1 cellular context compared by ENCODE assay signal in the genomic region with DNA sequence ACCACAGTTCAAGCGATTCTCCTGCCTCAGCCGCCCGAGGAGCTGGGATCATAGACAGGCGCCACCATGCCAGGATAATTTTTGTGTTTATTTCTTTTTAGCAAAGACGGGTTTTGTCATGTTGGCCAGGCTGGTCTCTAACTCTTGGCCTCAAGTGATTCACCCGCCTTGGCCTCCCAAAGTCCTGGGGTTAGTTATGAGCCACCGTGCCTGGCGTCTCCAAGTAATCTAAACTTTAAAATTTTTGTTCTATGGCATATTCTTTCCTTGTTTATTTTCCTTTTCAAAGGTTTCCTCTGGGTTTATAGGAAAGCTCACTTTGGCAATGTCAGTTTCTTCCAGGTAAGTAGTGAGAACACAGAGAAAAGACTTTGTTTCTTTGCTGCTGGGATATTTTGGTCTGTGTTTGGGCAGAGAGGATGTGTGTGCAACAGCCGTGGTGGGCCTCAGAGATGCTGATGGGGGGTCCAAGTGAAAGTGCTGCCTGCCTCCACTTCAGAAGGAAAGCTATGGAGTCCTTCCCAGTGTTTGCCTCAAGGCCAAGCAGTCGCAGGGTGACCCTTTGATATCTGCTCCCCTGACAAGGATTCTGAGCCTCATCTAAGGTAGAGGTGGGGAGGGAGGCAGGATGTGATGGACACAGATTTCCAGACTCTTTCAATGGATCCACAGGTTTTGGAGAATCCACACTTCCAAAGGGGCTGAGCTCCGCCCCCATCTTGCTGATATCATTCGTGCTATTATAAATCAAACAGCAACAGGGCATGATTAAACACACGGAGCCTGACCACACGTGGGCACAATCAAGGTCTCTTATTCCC.
TF ChIP-seq lines count a peak whose summit lies in the region.

No MANE protein-coding gene starts in this region.

TF ChIP-seq in HepG2, 621 proteins besides CTCF, POLR2A, EP300 and RAD21 (continued from another document):
- TF ChIP-seq, protein P1, sequence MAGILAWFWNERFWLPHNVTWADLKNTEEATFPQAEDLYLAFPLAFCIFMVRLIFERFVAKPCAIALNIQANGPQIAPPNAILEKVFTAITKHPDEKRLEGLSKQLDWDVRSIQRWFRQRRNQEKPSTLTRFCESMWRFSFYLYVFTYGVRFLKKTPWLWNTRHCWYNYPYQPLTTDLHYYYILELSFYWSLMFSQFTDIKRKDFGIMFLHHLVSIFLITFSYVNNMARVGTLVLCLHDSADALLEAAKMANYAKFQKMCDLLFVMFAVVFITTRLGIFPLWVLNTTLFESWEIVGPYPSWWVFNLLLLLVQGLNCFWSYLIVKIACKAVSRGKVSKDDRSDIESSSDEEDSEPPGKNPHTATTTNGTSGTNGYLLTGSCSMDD (CRISPR knock-in tag; IDR thresholded peaks at IDR 0.05) = no peak
- TF ChIP-seq ZKSCAN8 (CRISPR knock-in tag; IDR thresholded peaks at IDR 0.05; ENCODE audit: borderline replicate concordance) (no peak), ZNF180 (CRISPR knock-in tag; IDR thresholded peaks at IDR 0.05; ENCODE audit: borderline replicate concordance, low read depth) (no peak), HDAC2 (CRISPR knock-in tag; IDR thresholded peaks at IDR 0.05) (no peak), ZNF713 (CRISPR knock-in tag; IDR thresholded peaks at IDR 0.05) (no peak), YEATS2 (CRISPR knock-in tag; IDR thresholded peaks at IDR 0.05; ENCODE audit: borderline replicate concordance) (no peak), MTF1 (CRISPR knock-in tag; IDR thresholded peaks at IDR 0.05) (no peak), PTBP1 (IDR thresholded peaks at IDR 0.05; ENCODE audit: low read depth, low read length, poor library complexity, severe bottlenecking) (no peak), TBX2 (CRISPR knock-in tag; IDR thresholded peaks at IDR 0.05; ENCODE audit: borderline replicate concordance) (0 out of 2 replicates have a peak, but pooled peaks have one; percentile 10), GATAD2A (CRISPR knock-in tag; IDR thresholded peaks at IDR 0.05) (no peak), ZNF501 (CRISPR knock-in tag; IDR thresholded peaks at IDR 0.05) (peak; percentile 22; the same call in 1 of the 2 replicates), SNRNP70 (IDR thresholded peaks at IDR 0.05; ENCODE audit: low read depth, low read length) (no peak), PRPF4 (IDR thresholded peaks at IDR 0.05; ENCODE audit: low read depth, low read length, poor library complexity, severe bottlenecking) (no peak), KLF13 (CRISPR knock-in tag; IDR thresholded peaks at IDR 0.05) (no peak), HNF4G (IDR thresholded peaks at IDR 0.05; ENCODE audit: borderline replicate concordance, low read depth, low read length) (0 out of 2 replicates have a peak, but pooled peaks have one; percentile 37), HNF4G (CRISPR knock-in tag; IDR thresholded peaks at IDR 0.05; ENCODE audit: borderline replicate concordance, low read depth) (no peak), ZFYVE20 (CRISPR knock-in tag; IDR thresholded peaks at IDR 0.05; ENCODE audit: borderline replicate concordance, low read depth) (no peak)
- TF ChIP-seq, protein P2, sequence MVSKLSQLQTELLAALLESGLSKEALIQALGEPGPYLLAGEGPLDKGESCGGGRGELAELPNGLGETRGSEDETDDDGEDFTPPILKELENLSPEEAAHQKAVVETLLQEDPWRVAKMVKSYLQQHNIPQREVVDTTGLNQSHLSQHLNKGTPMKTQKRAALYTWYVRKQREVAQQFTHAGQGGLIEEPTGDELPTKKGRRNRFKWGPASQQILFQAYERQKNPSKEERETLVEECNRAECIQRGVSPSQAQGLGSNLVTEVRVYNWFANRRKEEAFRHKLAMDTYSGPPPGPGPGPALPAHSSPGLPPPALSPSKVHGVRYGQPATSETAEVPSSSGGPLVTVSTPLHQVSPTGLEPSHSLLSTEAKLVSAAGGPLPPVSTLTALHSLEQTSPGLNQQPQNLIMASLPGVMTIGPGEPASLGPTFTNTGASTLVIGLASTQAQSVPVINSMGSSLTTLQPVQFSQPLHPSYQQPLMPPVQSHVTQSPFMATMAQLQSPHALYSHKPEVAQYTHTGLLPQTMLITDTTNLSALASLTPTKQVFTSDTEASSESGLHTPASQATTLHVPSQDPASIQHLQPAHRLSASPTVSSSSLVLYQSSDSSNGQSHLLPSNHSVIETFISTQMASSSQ (IDR thresholded peaks at IDR 0.05; ENCODE audit: low read depth) = no peak
- TF ChIP-seq, protein P2 (CRISPR knock-in tag; IDR thresholded peaks at IDR 0.05; ENCODE audit: borderline replicate concordance) = no peak
- TF ChIP-seq, protein P3, sequence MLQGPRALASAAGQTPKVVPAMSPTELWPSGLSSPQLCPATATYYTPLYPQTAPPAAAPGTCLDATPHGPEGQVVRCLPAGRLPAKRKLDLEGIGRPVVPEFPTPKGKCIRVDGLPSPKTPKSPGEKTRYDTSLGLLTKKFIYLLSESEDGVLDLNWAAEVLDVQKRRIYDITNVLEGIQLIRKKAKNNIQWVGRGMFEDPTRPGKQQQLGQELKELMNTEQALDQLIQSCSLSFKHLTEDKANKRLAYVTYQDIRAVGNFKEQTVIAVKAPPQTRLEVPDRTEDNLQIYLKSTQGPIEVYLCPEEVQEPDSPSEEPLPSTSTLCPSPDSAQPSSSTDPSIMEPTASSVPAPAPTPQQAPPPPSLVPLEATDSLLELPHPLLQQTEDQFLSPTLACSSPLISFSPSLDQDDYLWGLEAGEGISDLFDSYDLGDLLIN (CRISPR knock-in tag; IDR thresholded peaks at IDR 0.05; ENCODE audit: borderline replicate concordance) = no peak
- TF ChIP-seq, protein P4, sequence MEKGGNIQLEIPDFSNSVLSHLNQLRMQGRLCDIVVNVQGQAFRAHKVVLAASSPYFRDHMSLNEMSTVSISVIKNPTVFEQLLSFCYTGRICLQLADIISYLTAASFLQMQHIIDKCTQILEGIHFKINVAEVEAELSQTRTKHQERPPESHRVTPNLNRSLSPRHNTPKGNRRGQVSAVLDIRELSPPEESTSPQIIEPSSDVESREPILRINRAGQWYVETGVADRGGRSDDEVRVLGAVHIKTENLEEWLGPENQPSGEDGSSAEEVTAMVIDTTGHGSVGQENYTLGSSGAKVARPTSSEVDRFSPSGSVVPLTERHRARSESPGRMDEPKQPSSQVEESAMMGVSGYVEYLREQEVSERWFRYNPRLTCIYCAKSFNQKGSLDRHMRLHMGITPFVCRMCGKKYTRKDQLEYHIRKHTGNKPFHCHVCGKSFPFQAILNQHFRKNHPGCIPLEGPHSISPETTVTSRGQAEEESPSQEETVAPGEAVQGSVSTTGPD (CRISPR knock-in tag; IDR thresholded peaks at IDR 0.05) = no peak
